Comparison of ENCODE assay signal across 23 cellular contexts in the genomic region with DNA sequence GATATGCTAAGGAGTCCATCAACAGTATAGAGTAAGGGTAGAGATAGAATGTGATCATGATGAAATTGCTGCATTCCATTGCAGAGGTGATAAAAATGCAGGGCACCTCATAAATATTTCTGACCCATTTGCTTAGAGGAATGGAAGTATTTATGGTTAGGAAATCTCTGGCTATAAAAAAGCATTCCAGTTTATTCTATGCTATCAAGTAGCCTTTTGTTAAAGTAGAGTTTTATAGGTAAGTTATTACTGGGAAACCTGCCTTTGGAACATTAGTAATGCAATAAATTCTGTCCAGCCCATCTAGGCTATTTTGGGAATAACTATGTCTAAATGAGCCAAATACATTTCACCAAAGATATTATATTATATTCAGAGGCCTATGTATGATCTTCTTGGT. TPM values are rescaled to one million over a fixed set of nuclear protein-coding genes. Genes with fewer than 3 reads are reported as not detected.
DNase-seq lines count a peak whose midpoint lies in the region; ATAC-seq and TF ChIP-seq lines count a peak whose summit lies in the region.
"Had no signal": no experiment of that assay in that cellular context is flagged by ENCODE, and none has a peak within 500 bp of the region (broad histone marks: within the 10 kb centered on the region; RNA-seq: fewer than 3 reads in every experiment).

No MANE protein-coding gene starts in this region.

- no peak for TF ChIP-seq POLR2A in gastrocnemius medialis (IDR thresholded peaks at IDR 0.05)

- ATAC-seq in gastrocnemius medialis (peak in 1 of 2 donors; percentile 37), heart right ventricle (no peak)
- no peak for ATAC-seq in activated CD8-positive, alpha-beta T cell treated with anti-CD3 and anti-CD28 coated beads, Interleukin-2, amount 10 ng/mL, durations not matched to agents 7 days and 5 days
- ATAC-seq in CD4-positive, alpha-beta T cell (ENCODE audit: poor library complexity): no peak
- ATAC-seq: foreskin keratinocyte, right cardiac atrium had no signal

- peak; percentile 23 for DNase-seq in GM03348 (ENCODE audit: low spot score)
- peak; percentile 32 for DNase-seq in M059J (ENCODE audit: low read depth)
- peak; percentile 29 for DNase-seq in fibroblast of pulmonary artery (ENCODE audit: low read depth)
- DNase-seq in gastrocnemius medialis: no peak
- no peak for DNase-seq in NCI-H146 (lab: John Stamatoyannopoulos, UW)
- no peak for DNase-seq in heart right ventricle
- DNase-seq in activated CD8-positive, alpha-beta T cell treated with anti-CD3 and anti-CD28 coated beads, Interleukin-2, amount 10 ng/mL, durations not matched to agents 7 days and 5 days: no peak
- no peak for DNase-seq in CD4-positive, alpha-beta T cell
- DNase-seq: activated CD4-positive, alpha-beta T cell treated with anti-CD3 and anti-CD28 coated beads, Interleukin-2, amount 10 ng/mL, durations not matched to agents 24 days and 14 days; kidney; mammary epithelial cell; NCI-H1417 treated with DMSO at 0.1 percent for 48 hours; occipital lobe; right cardiac atrium; SHP77; stimulated activated CD4-positive, alpha-beta T cell treated with anti-CD3 and anti-CD28 coated beads, Interleukin-15, amount 100 ng/mL, for 24 hours; substantia nigra had no signal

- H3K27ac Mint-ChIP-seq in activated CD8-positive, alpha-beta T cell treated with anti-CD3 and anti-CD28 coated beads, Interleukin-2, amount 10 ng/mL, durations not matched to agents 7 days and 5 days: no peak overlapping the region
- no peak overlapping the region for H3K27ac Mint-ChIP-seq in CD4-positive, alpha-beta T cell
- H3K27ac Mint-ChIP-seq: activated CD4-positive, alpha-beta T cell treated with anti-CD3 and anti-CD28 coated beads, Interleukin-2, amount 10 ng/mL, durations not matched to agents 24 days and 14 days; dendritic cell treated with granulocyte-macrophage colony-stimulating factor and Interleukin-4, amounts not matched to agents 40 ng/mL and 50 ng/mL, for 4 days; T-helper 1 cell treated with Interleukin-12 subunit alpha and Interleukin-12 subunit beta and Interleukin-4 antibody, amounts not matched to agents 30 μg/mL and 1 μg/mL, for 36 hours had no signal

- no peaks in the 10 kb centered on the region for H3K9me3 ChIP-seq in gastrocnemius medialis
- H3K9me3 ChIP-seq in heart right ventricle: peaks cover 0 to 3% (median 0%) of the 10 kb centered on the region in 11 donors
- no peaks in the 10 kb centered on the region for H3K9me3 ChIP-seq in CD4-positive, alpha-beta T cell (ENCODE audit: control insufficient read depth, low read length)
- H3K9me3 ChIP-seq: HAP-1 had no signal

- H3K36me3 Mint-ChIP-seq in activated CD8-positive, alpha-beta T cell treated with anti-CD3 and anti-CD28 coated beads, Interleukin-2, amount 10 ng/mL, durations not matched to agents 7 days and 5 days (ENCODE audit: low read depth): no peaks in the 10 kb centered on the region
- no peaks in the 10 kb centered on the region for H3K36me3 Mint-ChIP-seq in CD4-positive, alpha-beta T cell (ENCODE audit: low read depth)

- H3K27ac ChIP-seq in gastrocnemius medialis (peak overlapping the region; percentile 71 to 79 (median 77)), heart right ventricle (no peak overlapping the region)
- no peak overlapping the region for H3K27ac ChIP-seq in CD4-positive, alpha-beta T cell (ENCODE audit: low read depth, low read length)
- H3K27ac ChIP-seq: foreskin keratinocyte had no signal

- in situ Hi-C loops in gastrocnemius medialis (cut with MboI; ENCODE audit: low sequenced_read_pairs in 4 of 4): loop anchor here in 2 of 4 donors (25.0 kb wide), 2 partner anchors 226 to 351 kb away; partner anchors contain the start of gene MME (in 1 of the 2)

- H3K9me3 Mint-ChIP-seq in activated CD8-positive, alpha-beta T cell treated with anti-CD3 and anti-CD28 coated beads, Interleukin-2, amount 10 ng/mL, durations not matched to agents 7 days and 5 days (ENCODE audit: insufficient read depth): no peaks in the 10 kb centered on the region
- no peaks in the 10 kb centered on the region for H3K9me3 Mint-ChIP-seq in CD4-positive, alpha-beta T cell
- H3K9me3 Mint-ChIP-seq: activated CD4-positive, alpha-beta T cell treated with anti-CD3 and anti-CD28 coated beads, Interleukin-2, amount 10 ng/mL, durations not matched to agents 24 days and 14 days; T-helper 1 cell treated with Interleukin-12 subunit alpha and Interleukin-12 subunit beta and Interleukin-4 antibody, amounts not matched to agents 30 μg/mL and 1 μg/mL, for 36 hours had no signal

- CTCF ChIA-PET in activated CD8-positive, alpha-beta T cell treated with anti-CD3 and anti-CD28 coated beads, Interleukin-2, amount 10 ng/mL, durations not matched to agents 7 days and 5 days (lab: Charles Lee): no interaction called here
- CTCF ChIA-PET in CD4-positive, alpha-beta T cell (lab: Charles Lee): no interaction called here

- peaks cover 35 to 38% of the 10 kb centered on the region in 2 donors for H3K4me1 ChIP-seq in gastrocnemius medialis
- peaks cover 0 to 9% (median 5%) of the 10 kb centered on the region in 9 donors for H3K4me1 ChIP-seq in heart right ventricle
- H3K4me1 ChIP-seq: foreskin keratinocyte had no signal

- no peak for TF ChIP-seq CTCF in fibroblast of pulmonary artery (IDR thresholded peaks at IDR 0.05; ENCODE audit: low read length, missing control alignments)
- no peak for TF ChIP-seq CTCF in gastrocnemius medialis (IDR thresholded peaks at IDR 0.05 in 4 of 5, conservative IDR thresholded peaks at IDR 0.05 in 1 of 5)
- no peak for TF ChIP-seq CTCF in heart right ventricle (IDR thresholded peaks at IDR 0.05)
- no peak for TF ChIP-seq CTCF in CD4-positive, alpha-beta T cell (IDR thresholded peaks at IDR 0.05)

- POLR2A ChIA-PET in activated CD8-positive, alpha-beta T cell treated with anti-CD3 and anti-CD28 coated beads, Interleukin-2, amount 10 ng/mL, durations not matched to agents 7 days and 5 days (lab: Charles Lee): no interaction called here
- POLR2A ChIA-PET in CD4-positive, alpha-beta T cell (lab: Charles Lee): no interaction called here

- intact Hi-C loops in gastrocnemius medialis (cut with DNase I; ENCODE audit: low total_unique reads): loop anchor here (2.0 to 5.0 kb wide), 2 partner anchors 121 to 249 kb away; no protein-coding TSS in a partner anchor
- intact Hi-C loops in heart right ventricle (cut with DNase I): loop anchor here in 1 of 10 donors (10.0 kb wide), 1 partner anchor 79 kb away; no protein-coding TSS in a partner anchor
- intact Hi-C loops in CD4-positive, alpha-beta T cell (cut with DNase I, micrococcal nuclease): no loop called here

- no peaks in the 10 kb centered on the region for H3K27me3 Mint-ChIP-seq in activated CD8-positive, alpha-beta T cell treated with anti-CD3 and anti-CD28 coated beads, Interleukin-2, amount 10 ng/mL, durations not matched to agents 7 days and 5 days (ENCODE audit: low read depth)
- H3K27me3 Mint-ChIP-seq in CD4-positive, alpha-beta T cell: no peaks in the 10 kb centered on the region
- H3K27me3 Mint-ChIP-seq: activated CD4-positive, alpha-beta T cell treated with anti-CD3 and anti-CD28 coated beads, Interleukin-2, amount 10 ng/mL, durations not matched to agents 24 days and 14 days; dendritic cell treated with granulocyte-macrophage colony-stimulating factor and Interleukin-4, amounts not matched to agents 40 ng/mL and 50 ng/mL, for 4 days had no signal

- H3K4me3 ChIP-seq in fibroblast of pulmonary artery (replicated peaks; ENCODE audit: low read depth, low read length): no peak overlapping the region
- H3K4me3 ChIP-seq in gastrocnemius medialis: no peak overlapping the region
- no peak overlapping the region for H3K4me3 ChIP-seq in heart right ventricle
- H3K4me3 ChIP-seq: HAP-1 had no signal

- no peaks in the 10 kb centered on the region for H3K36me3 ChIP-seq in gastrocnemius medialis
- H3K36me3 ChIP-seq in heart right ventricle: no peaks in the 10 kb centered on the region
- H3K36me3 ChIP-seq: HAP-1 had no signal

- H3K27me3 ChIP-seq in gastrocnemius medialis (no peaks in the 10 kb centered on the region), heart right ventricle (no peaks in the 10 kb centered on the region)
- no peaks in the 10 kb centered on the region for H3K27me3 ChIP-seq in CD4-positive, alpha-beta T cell (ENCODE audit: control insufficient read depth, insufficient read depth, low read length)
- H3K27me3 ChIP-seq: foreskin keratinocyte had no signal

- H3K4me1 Mint-ChIP-seq in activated CD8-positive, alpha-beta T cell treated with anti-CD3 and anti-CD28 coated beads, Interleukin-2, amount 10 ng/mL, durations not matched to agents 7 days and 5 days (ENCODE audit: low read depth): no peaks in the 10 kb centered on the region
- no peaks in the 10 kb centered on the region for H3K4me1 Mint-ChIP-seq in CD4-positive, alpha-beta T cell (ENCODE audit: low read depth)
- H3K4me1 Mint-ChIP-seq: activated CD4-positive, alpha-beta T cell treated with anti-CD3 and anti-CD28 coated beads, Interleukin-2, amount 10 ng/mL, durations not matched to agents 24 days and 14 days had no signal

- no peak overlapping the region for H3K4me3 Mint-ChIP-seq in activated CD8-positive, alpha-beta T cell treated with anti-CD3 and anti-CD28 coated beads, Interleukin-2, amount 10 ng/mL, durations not matched to agents 7 days and 5 days
- H3K4me3 Mint-ChIP-seq in CD4-positive, alpha-beta T cell: no peak overlapping the region
- H3K4me3 Mint-ChIP-seq: activated CD4-positive, alpha-beta T cell treated with anti-CD3 and anti-CD28 coated beads, Interleukin-2, amount 10 ng/mL, durations not matched to agents 24 days and 14 days; dendritic cell treated with granulocyte-macrophage colony-stimulating factor and Interleukin-4, amounts not matched to agents 40 ng/mL and 50 ng/mL, for 4 days; T-helper 1 cell treated with Interleukin-12 subunit alpha and Interleukin-12 subunit beta and Interleukin-4 antibody, amounts not matched to agents 30 μg/mL and 1 μg/mL, for 36 hours had no signal

RNA-seq across cellular contexts. Expression of gene STRIT1, which starts 19.8 kb away (rescaled TPM):
- not detected in 2 replicates for total RNA-seq in M059J (2014; rRNA removed; shearing (Covaris generic))
- total RNA-seq in gastrocnemius medialis: 1,000 to 10,000 TPM in 3 of 4 donors, 100 to 1,000 TPM in 1; 507 to 2,272 (median 1,180) TPM
- 1 to 10 TPM in 6 of 10 donors, under 1 TPM in 3, not detected in 1; 0.55 to 5.6 (median 1.2) TPM for total RNA-seq in heart right ventricle
- 1 to 10 TPM in 1 of 2 donors, under 1 TPM in 1; 0.26 to 4.2 TPM for polyA plus RNA-seq in heart right ventricle
- not detected for total RNA-seq in activated CD8-positive, alpha-beta T cell treated with anti-CD3 and anti-CD28 coated beads, Interleukin-2, amount 10 ng/mL, durations not matched to agents 7 days and 5 days
- not detected for total RNA-seq in CD4-positive, alpha-beta T cell
- total RNA-seq: activated CD4-positive, alpha-beta T cell treated with anti-CD3 and anti-CD28 coated beads, Interleukin-2, amount 10 ng/mL, durations not matched to agents 24 days and 14 days; bronchial epithelial cell; foreskin keratinocyte; kidney; mammary epithelial cell; occipital lobe; ureter had no signal
- polyA plus RNA-seq: foreskin keratinocyte, mammary epithelial cell had no signal

Comparison
In these comparisons a context has a peak if more than half of its experiments do, and no peak if none do; other contexts are left out.
1. DNase-seq: peak in GM03348 (single experiment), M059J (single experiment) and fibroblast of pulmonary artery (single experiment); none in gastrocnemius medialis (0 of 2), NCI-H146 (single experiment), heart right ventricle (0 of 2), activated CD8-positive, alpha-beta T cell treated with anti-CD3 and anti-CD28 coated beads, Interleukin-2, amount 10 ng/mL, durations not matched to agents 7 days and 5 days (single experiment) and CD4-positive, alpha-beta T cell (0 of 10).
2. H3K27ac ChIP-seq: peak in gastrocnemius medialis (4 of 4); none in heart right ventricle (0 of 10) and CD4-positive, alpha-beta T cell (single experiment).
3. RNA of gene STRIT1, which starts 19.8 kb away (total RNA-seq): 507 to 2,272 TPM in gastrocnemius medialis; 0.55 to 5.6 TPM in heart right ventricle, not detected in M059J, not detected in activated CD8-positive, alpha-beta T cell treated with anti-CD3 and anti-CD28 coated beads, Interleukin-2, amount 10 ng/mL, durations not matched to agents 7 days and 5 days and not detected in CD4-positive, alpha-beta T cell; every median in the first group is over 10 times any median in the second.